7 cellular contexts compared by ENCODE assay signal in the genomic region with DNA sequence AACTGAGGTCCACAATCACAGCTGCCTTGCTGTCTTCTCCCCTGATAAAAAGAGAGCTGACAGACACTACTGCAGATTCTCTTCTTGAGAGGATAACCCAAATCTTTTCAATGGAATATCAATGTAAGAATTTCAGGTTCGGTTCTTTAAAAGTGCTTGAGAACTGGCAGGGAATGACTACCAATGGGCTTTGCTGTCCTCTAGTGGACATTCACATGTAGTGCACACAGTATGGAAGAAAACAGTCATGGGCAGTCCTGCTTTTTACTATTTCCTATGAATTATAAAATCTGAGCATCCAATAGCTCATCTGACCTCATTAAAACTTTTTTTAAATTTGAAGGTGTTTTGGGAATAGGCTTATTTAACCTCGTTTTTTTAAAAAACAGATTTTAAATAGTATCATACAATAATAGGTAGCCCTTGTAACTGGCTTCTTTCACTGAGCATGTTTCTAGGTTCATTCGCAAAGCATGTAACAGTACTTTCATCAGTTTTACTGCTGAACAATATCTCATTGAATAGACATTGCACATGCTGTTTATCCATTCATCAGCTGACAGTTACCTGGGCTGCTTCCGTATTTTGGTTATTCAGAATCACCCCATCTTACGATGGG. TPM values are rescaled to one million over a fixed set of nuclear protein-coding genes. Genes with fewer than 3 reads are reported as not detected.
DNase-seq lines count a peak whose midpoint lies in the region; ATAC-seq and TF ChIP-seq lines count a peak whose summit lies in the region.

No MANE protein-coding gene starts in this region.

- H3F3A ChIP-seq in DOHH2 (ENCODE audit: control insufficient read depth, insufficient read depth) = peaks cover 43% of the 10 kb centered on the region
- peaks cover 66% of the 10 kb centered on the region for H3F3A ChIP-seq in PC-9 (ENCODE audit: insufficient read depth, low read depth)

- no peak overlapping the region for H3K27ac Mint-ChIP-seq in endodermal cell

- CTCF ChIA-PET in PC-9 (lab: Charles Lee) = interaction anchor here (0.6 to 0.9 kb wide), 5 partner anchors 9 to 208 kb away, joined by 3 to 6 read pairs (median 3); no protein-coding TSS in a partner anchor

- no peaks in the 10 kb centered on the region for H3K4me1 Mint-ChIP-seq in endodermal cell

- no peak overlapping the region for H3K4me3 Mint-ChIP-seq in endodermal cell

- no peak overlapping the region for H2AFZ ChIP-seq in PC-9

- H3K27ac ChIP-seq in DOHH2 (ENCODE audit: low read depth, low read length) (no peak overlapping the region), PC-9 (no peak overlapping the region), endodermal cell (ENCODE audit: low read depth, low read length) (no peak overlapping the region)

- H3K27me3 Mint-ChIP-seq in endodermal cell (ENCODE audit: insufficient read depth) = no peaks in the 10 kb centered on the region

- 85 to 88% methylated on average over 3 to 4 of the region's 5 CpGs for WGBS in endodermal cell (ENCODE audit: insufficient coverage in 1 of 2, insufficient read length in 1 of 2), 2 experiments

- POLR2A ChIA-PET in PC-9 (lab: Charles Lee; ENCODE audit: unreplicated experiment) = interaction anchor here (0.6 kb wide), 2 partner anchors 20 to 287 kb away, joined by 3 read pairs; no protein-coding TSS in a partner anchor

- peaks cover 12% of the 10 kb centered on the region for H4K20me1 ChIP-seq in DOHH2 (ENCODE audit: control insufficient read depth, insufficient read depth, low read depth, low read length)
- H4K20me1 ChIP-seq in PC-9 (ENCODE audit: insufficient read depth) = peaks cover 18% of the 10 kb centered on the region

- H3K4me2 ChIP-seq in DOHH2 (ENCODE audit: low read length) (no peak overlapping the region), PC-9 (no peak overlapping the region)

- no peak overlapping the region for H3K9ac ChIP-seq in endodermal cell (ENCODE audit: extremely low read depth, low read length, poor library complexity, severe bottlenecking)

- H3K9me3 Mint-ChIP-seq in endodermal cell = no peaks in the 10 kb centered on the region

- DNase-seq in PC-9 (no peak), endodermal cell (no peak), middle frontal gyrus (ENCODE audit: extremely low spot score, low spot score) (peak; percentile 48)

- no peaks in the 10 kb centered on the region for H3K9me3 ChIP-seq in DOHH2 (ENCODE audit: control insufficient read depth, insufficient read depth, low read length)
- H3K9me3 ChIP-seq in PC-9 (ENCODE audit: insufficient read depth, low read depth) = no peaks in the 10 kb centered on the region
- H3K9me3 ChIP-seq in endodermal cell (ENCODE audit: control insufficient read depth, low read length) = no peaks in the 10 kb centered on the region

- ATAC-seq in HG02884 (IDR thresholded peaks at IDR 0.05; ENCODE audit: unreplicated experiment) (no peak), GM18861 (IDR thresholded peaks at IDR 0.05; ENCODE audit: unreplicated experiment) (no peak)

- H3K79me2 ChIP-seq in DOHH2 (ENCODE audit: control insufficient read depth, low read length) = peaks cover 40% of the 10 kb centered on the region
- H3K79me2 ChIP-seq in PC-9 (ENCODE audit: low read depth) = no peaks in the 10 kb centered on the region; the same call in 1 of the 2 replicates

- H3K27me3 ChIP-seq in DOHH2 (ENCODE audit: control insufficient read depth, low read length) (no peaks in the 10 kb centered on the region), PC-9 (ENCODE audit: insufficient read depth, low read depth) (no peaks in the 10 kb centered on the region), endodermal cell (ENCODE audit: control insufficient read depth, insufficient read depth, low read length, poor library complexity, severe bottlenecking) (no peaks in the 10 kb centered on the region)

- TF ChIP-seq EP300 in Ishikawa (IDR thresholded peaks at IDR 0.05; ENCODE audit: borderline replicate concordance) = no peak

- TF ChIP-seq CTCF in DOHH2 (IDR thresholded peaks at IDR 0.05; ENCODE audit: low read depth, low read length, poor library complexity, severe bottlenecking) (peak; percentile 99), PC-9 (conservative IDR thresholded peaks at IDR 0.05) (peak; percentile 98), endodermal cell (conservative IDR thresholded peaks at IDR 0.05) (peak; percentile 99)

- BruUV-seq in PC-9 (replicated peaks; lab: Mats Ljungman, UMichigan) = no TSS peak

- H3K36me3 Mint-ChIP-seq in endodermal cell (ENCODE audit: low read depth) = peaks cover 66% of the 10 kb centered on the region

- intact Hi-C loops in PC-9 (cut with micrococcal nuclease; ENCODE audit: unreplicated experiment) = loop anchor here (5.0 to 10.0 kb wide), 2 partner anchors 130 to 527 kb away; partner anchors contain the start of gene POM121

- H3K4me1 ChIP-seq in DOHH2 (ENCODE audit: control insufficient read depth, low read length) (no peaks in the 10 kb centered on the region), PC-9 (replicated peaks; ENCODE audit: insufficient read depth) (no peaks in the 10 kb centered on the region), endodermal cell (ENCODE audit: control insufficient read depth, insufficient read depth, low read length) (no peaks in the 10 kb centered on the region)

- H3K9me2 ChIP-seq in DOHH2 (replicated peaks; ENCODE audit: control insufficient read depth, low read length) (no peaks in the 10 kb centered on the region), PC-9 (ENCODE audit: insufficient read depth) (no peaks in the 10 kb centered on the region)

- H3K36me3 ChIP-seq in DOHH2 (ENCODE audit: control insufficient read depth, low read length) = peaks cover 97% of the 10 kb centered on the region
- peaks cover 41% of the 10 kb centered on the region for H3K36me3 ChIP-seq in PC-9 (ENCODE audit: low read depth)
- peaks cover 87% of the 10 kb centered on the region for H3K36me3 ChIP-seq in endodermal cell (ENCODE audit: control insufficient read depth, insufficient read depth, low read length)

- H3K4me3 ChIP-seq in DOHH2 (ENCODE audit: low read length) (no peak overlapping the region), PC-9 (no peak overlapping the region), endodermal cell (ENCODE audit: low read length) (no peak overlapping the region)

- peak; percentile 82 for TF ChIP-seq RAD21 in Ishikawa (IDR thresholded peaks at IDR 0.05; ENCODE audit: low read depth)

TF ChIP-seq in Ishikawa, 13 proteins besides CTCF, POLR2A, EP300 and RAD21:
- TF ChIP-seq EGR1 (IDR thresholded peaks at IDR 0.05) = no peak
- TF ChIP-seq CEBPB (IDR thresholded peaks at IDR 0.05) = no peak
- no peak for TF ChIP-seq ZBTB7A (IDR thresholded peaks at IDR 0.05; ENCODE audit: low read depth)
- TF ChIP-seq TEAD4 (IDR thresholded peaks at IDR 0.05) = no peak
- TF ChIP-seq NFIC (IDR thresholded peaks at IDR 0.05) = no peak

RNA-seq across cellular contexts. Expression of gene FZD9, which starts 18.3 kb away (rescaled TPM):
- 0.92 and 1.3 TPM in 2 replicates for total RNA-seq in PC-9 (2021)
- total RNA-seq in endodermal cell = 1 to 10 TPM; 1.1 to 1.8 TPM
- polyA plus RNA-seq in endodermal cell (2013, experiment 1 of 2) = 3.4 TPM
- polyA plus RNA-seq in endodermal cell (2013, experiment 2 of 2) = 3.2 TPM
